ENCODE assay signal across 1 cellular context in the genomic region with DNA sequence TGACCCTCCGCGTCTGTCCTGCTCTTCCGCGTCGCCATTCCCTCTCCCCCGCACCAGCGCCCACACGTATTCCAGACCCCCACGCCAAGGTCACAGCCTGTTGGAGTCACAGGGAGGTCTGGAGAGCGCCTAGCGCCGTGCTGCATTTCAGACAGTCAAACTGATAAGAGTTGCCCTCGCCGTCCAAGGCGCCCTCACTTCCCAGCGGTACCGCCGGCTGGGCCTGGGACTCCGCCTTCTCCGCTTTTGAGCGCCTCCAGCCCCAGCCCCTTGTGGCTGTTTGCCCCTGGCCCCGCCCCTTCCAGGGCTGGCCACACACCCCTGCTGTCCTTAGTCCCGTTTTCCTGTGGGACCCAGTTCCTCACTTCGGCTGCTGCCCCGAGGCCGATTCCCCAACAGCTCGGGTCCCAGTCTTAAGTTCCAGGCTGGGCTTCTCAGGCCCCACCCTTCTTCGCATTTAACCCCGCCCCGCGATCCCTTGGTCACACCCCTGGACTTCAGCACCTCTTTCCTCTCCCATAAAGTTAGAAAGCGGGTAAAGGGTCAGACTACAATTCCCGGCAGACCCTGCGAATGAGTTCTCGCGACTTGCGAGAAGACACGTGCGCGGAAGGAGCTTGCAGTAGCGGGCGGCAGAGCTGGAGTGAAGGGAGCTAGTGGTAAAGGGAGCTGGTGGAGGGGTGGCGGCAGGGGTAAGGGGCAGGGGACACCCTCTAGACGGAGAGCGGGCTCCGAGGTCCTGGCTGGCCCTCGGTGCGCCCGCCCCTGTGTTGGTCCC.
TF ChIP-seq lines count a peak whose summit lies in the region.

A gene (plus strand): TSS at position 612 of the 778 bp plus-strand sequence. CDS start 1,085 bp downstream, outside the sequence.

TF ChIP-seq in K562, 482 proteins besides CTCF, POLR2A, EP300 and RAD21 (continued from another document):
- TF ChIP-seq ZNF584 (CRISPR knock-in tag; IDR thresholded peaks at IDR 0.05; ENCODE audit: low read depth) = no peak
- TF ChIP-seq, protein P1, sequence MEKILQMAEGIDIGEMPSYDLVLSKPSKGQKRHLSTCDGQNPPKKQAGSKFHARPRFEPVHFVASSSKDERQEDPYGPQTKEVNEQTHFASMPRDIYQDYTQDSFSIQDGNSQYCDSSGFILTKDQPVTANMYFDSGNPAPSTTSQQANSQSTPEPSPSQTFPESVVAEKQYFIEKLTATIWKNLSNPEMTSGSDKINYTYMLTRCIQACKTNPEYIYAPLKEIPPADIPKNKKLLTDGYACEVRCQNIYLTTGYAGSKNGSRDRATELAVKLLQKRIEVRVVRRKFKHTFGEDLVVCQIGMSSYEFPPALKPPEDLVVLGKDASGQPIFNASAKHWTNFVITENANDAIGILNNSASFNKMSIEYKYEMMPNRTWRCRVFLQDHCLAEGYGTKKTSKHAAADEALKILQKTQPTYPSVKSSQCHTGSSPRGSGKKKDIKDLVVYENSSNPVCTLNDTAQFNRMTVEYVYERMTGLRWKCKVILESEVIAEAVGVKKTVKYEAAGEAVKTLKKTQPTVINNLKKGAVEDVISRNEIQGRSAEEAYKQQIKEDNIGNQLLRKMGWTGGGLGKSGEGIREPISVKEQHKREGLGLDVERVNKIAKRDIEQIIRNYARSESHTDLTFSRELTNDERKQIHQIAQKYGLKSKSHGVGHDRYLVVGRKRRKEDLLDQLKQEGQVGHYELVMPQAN (IDR thresholded peaks at IDR 0.05; ENCODE audit: borderline replicate concordance) = peak; percentile 60; the same call in 1 of the 2 replicates
- peak; percentile 77; the same call in 1 of the 2 replicates for TF ChIP-seq DPF2 (IDR thresholded peaks at IDR 0.05)
- no peak for TF ChIP-seq MTF1 (CRISPR knock-in tag; IDR thresholded peaks at IDR 0.05; ENCODE audit: borderline replicate concordance)
- TF ChIP-seq, protein P2, sequence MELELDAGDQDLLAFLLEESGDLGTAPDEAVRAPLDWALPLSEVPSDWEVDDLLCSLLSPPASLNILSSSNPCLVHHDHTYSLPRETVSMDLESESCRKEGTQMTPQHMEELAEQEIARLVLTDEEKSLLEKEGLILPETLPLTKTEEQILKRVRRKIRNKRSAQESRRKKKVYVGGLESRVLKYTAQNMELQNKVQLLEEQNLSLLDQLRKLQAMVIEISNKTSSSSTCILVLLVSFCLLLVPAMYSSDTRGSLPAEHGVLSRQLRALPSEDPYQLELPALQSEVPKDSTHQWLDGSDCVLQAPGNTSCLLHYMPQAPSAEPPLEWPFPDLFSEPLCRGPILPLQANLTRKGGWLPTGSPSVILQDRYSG (tag; conservative IDR thresholded peaks at IDR 0.05; ENCODE audit: low read depth) = no peak
- TF ChIP-seq HNRNPH1 (optimal IDR thresholded peaks at IDR 0.05; ENCODE audit: low read depth, low read length) = no peak
- no peak for TF ChIP-seq NR4A1 (CRISPR knock-in tag; IDR thresholded peaks at IDR 0.05)
- no peak for TF ChIP-seq NR4A1 (tag; IDR thresholded peaks at IDR 0.05)
- TF ChIP-seq ZNF431 (CRISPR knock-in tag; IDR thresholded peaks at IDR 0.05) = peak; percentile 77
- TF ChIP-seq, protein P3, sequence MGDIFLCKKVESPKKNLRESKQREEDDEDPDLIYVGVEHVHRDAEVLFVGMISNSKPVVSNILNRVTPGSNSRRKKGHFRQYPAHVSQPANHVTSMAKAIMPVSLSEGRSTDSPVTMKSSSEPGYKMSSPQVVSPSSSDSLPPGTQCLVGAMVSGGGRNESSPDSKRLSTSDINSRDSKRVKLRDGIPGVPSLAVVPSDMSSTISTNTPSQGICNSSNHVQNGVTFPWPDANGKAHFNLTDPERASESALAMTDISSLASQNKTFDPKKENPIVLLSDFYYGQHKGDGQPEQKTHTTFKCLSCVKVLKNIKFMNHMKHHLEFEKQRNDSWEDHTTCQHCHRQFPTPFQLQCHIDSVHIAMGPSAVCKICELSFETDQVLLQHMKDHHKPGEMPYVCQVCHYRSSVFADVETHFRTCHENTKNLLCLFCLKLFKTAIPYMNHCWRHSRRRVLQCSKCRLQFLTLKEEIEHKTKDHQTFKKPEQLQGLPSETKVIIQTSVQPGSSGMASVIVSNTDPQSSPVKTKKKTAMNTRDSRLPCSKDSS (IDR thresholded peaks at IDR 0.05; ENCODE audit: low read depth, partially characterized antibody) = no peak
- TF ChIP-seq RFX5 (IDR thresholded peaks at IDR 0.05; ENCODE audit: low read depth, low read length) = no peak
- TF ChIP-seq KAT8 (IDR thresholded peaks at IDR 0.05; ENCODE audit: low read depth) = no peak
- peak; percentile 16; the same call in 1 of the 2 replicates for TF ChIP-seq NR2C1 (IDR thresholded peaks at IDR 0.05)
- peak; percentile 56 for TF ChIP-seq NR2C1 (tag; IDR thresholded peaks at IDR 0.05)
- TF ChIP-seq FOXP1 (CRISPR knock-in tag; IDR thresholded peaks at IDR 0.05) = no peak
- no peak for TF ChIP-seq ZFP1 (CRISPR knock-in tag; IDR thresholded peaks at IDR 0.05)
- peak; percentile 71 for TF ChIP-seq SUPT5H (IDR thresholded peaks at IDR 0.05)
- TF ChIP-seq ZNF146 (CRISPR knock-in tag; IDR thresholded peaks at IDR 0.05; ENCODE audit: unreplicated experiment) = no peak
- no peak for TF ChIP-seq ILK (tag; IDR thresholded peaks at IDR 0.05; ENCODE audit: borderline replicate concordance, low read depth)
- no peak for TF ChIP-seq MEF2D (tag; conservative IDR thresholded peaks at IDR 0.05; ENCODE audit: low read depth)
- TF ChIP-seq, protein P4, sequence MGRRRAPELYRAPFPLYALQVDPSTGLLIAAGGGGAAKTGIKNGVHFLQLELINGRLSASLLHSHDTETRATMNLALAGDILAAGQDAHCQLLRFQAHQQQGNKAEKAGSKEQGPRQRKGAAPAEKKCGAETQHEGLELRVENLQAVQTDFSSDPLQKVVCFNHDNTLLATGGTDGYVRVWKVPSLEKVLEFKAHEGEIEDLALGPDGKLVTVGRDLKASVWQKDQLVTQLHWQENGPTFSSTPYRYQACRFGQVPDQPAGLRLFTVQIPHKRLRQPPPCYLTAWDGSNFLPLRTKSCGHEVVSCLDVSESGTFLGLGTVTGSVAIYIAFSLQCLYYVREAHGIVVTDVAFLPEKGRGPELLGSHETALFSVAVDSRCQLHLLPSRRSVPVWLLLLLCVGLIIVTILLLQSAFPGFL (CRISPR knock-in tag; IDR thresholded peaks at IDR 0.05) = no peak
- TF ChIP-seq ESRRB (CRISPR knock-in tag; IDR thresholded peaks at IDR 0.05; ENCODE audit: borderline replicate concordance) = no peak
- TF ChIP-seq GATAD2A (IDR thresholded peaks at IDR 0.05) = no peak
- no peak for TF ChIP-seq IRF2 (CRISPR knock-in tag; IDR thresholded peaks at IDR 0.05)
- TF ChIP-seq NFRKB (IDR thresholded peaks at IDR 0.05; ENCODE audit: low read depth) = peak; percentile 27
